17 cellular contexts compared by ENCODE assay signal in the genomic region with DNA sequence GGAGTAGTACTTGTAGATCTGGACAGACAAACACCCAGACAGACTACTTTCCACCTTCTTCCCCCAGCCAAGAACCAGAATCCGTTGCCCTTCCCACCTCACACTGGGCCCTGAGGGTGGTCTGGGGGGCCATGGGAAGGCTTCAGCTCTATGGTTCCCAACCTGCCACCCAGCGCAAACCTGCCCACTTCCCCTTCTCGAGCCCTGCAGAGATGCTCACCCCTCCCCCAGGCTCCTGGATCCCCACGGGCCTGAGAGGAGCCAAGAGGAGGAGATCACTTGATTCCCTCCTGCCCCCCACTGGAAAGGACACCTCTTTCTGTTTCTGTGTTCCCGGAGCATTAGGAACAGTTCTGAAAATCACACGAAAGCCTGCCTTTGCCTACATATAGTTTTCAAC. TPM values are rescaled to one million over a fixed set of nuclear protein-coding genes. Genes with fewer than 3 reads are reported as not detected.
A peak's percentile ranks its signal among the peaks of the same experiment; 100 is the strongest.
DNase-seq lines count a peak whose midpoint lies in the region; ATAC-seq and TF ChIP-seq lines count a peak whose summit lies in the region.
"Had no signal": no experiment of that assay in that cellular context is flagged by ENCODE, and none has a peak within 500 bp of the region (broad histone marks: within the 10 kb centered on the region; RNA-seq: fewer than 3 reads in every experiment).

No MANE protein-coding gene starts in this region.

- H4K20me1 ChIP-seq in OCI-LY7 (ENCODE audit: insufficient read depth, low read length), result no peaks in the 10 kb centered on the region

- no TSS peak for BruUV-seq in OCI-LY7 (replicated peaks; lab: Mats Ljungman, UMichigan)

- H3K36me3 ChIP-seq in H7 (replicated peaks; ENCODE audit: control insufficient read depth, insufficient read depth, low read length) (no peaks in the 10 kb centered on the region), RWPE2 (ENCODE audit: low read depth) (no peaks in the 10 kb centered on the region), brain microvascular endothelial cell (replicated peaks) (no peaks in the 10 kb centered on the region), OCI-LY7 (ENCODE audit: insufficient read depth, low read length) (no peaks in the 10 kb centered on the region)

- no peak overlapping the region for H3K27ac Mint-ChIP-seq in osteocyte (ENCODE audit: unreplicated experiment)
- H3K27ac Mint-ChIP-seq: CD4-positive, alpha-beta memory T cell had no signal

- no peaks in the 10 kb centered on the region for H3K27me3 Mint-ChIP-seq in osteocyte (ENCODE audit: unreplicated experiment)

- H3K4me3 Mint-ChIP-seq in osteocyte (ENCODE audit: unreplicated experiment), result peak overlapping the region; percentile 18
- H3K4me3 Mint-ChIP-seq: CD4-positive, alpha-beta memory T cell had no signal

- H3K36me3 Mint-ChIP-seq in osteocyte (ENCODE audit: unreplicated experiment), result peaks cover 3% of the 10 kb centered on the region
- H3K36me3 Mint-ChIP-seq: CD4-positive, alpha-beta memory T cell had no signal

- peaks cover 18% of the 10 kb centered on the region for H3K4me1 ChIP-seq in RWPE2 (ENCODE audit: insufficient read depth, poor library complexity, severe bottlenecking)
- H3K4me1 ChIP-seq in OCI-LY7 (ENCODE audit: insufficient read depth, low read length, poor library complexity, severe bottlenecking), result no peaks in the 10 kb centered on the region

- peaks cover 43% of the 10 kb centered on the region for H3K4me1 Mint-ChIP-seq in osteocyte (ENCODE audit: unreplicated experiment)
- H3K4me1 Mint-ChIP-seq: CD4-positive, alpha-beta memory T cell had no signal

- no peaks in the 10 kb centered on the region for H3K9me3 Mint-ChIP-seq in osteocyte (ENCODE audit: unreplicated experiment)
- H3K9me3 Mint-ChIP-seq: CD4-positive, alpha-beta memory T cell had no signal

- H3K4me3 ChIP-seq in H7 (ENCODE audit: insufficient read depth, low read depth, low read length), result no peak overlapping the region
- no peak overlapping the region for H3K4me3 ChIP-seq in RWPE2 (ENCODE audit: severe bottlenecking)
- H3K4me3 ChIP-seq in brain microvascular endothelial cell (ENCODE audit: low read depth, low read length), result no peak overlapping the region
- H3K4me3 ChIP-seq in OCI-LY7 (ENCODE audit: low read depth, low read length, poor library complexity, severe bottlenecking), result no peak overlapping the region

- DNase-seq in H7 (peak; percentile 38), RWPE2 (ENCODE audit: low spot score) (no peak), brain microvascular endothelial cell (no peak), osteocyte (ENCODE audit: extremely low spot score, unreplicated experiment) (no peak), Kasumi-1 (lab: John Stamatoyannopoulos, UW) (no peak), OCI-LY7 (ENCODE audit: low spot score) (no peak)
- DNase-seq in effector CD8-positive, alpha-beta T cell (lab: John Stamatoyannopoulos, UW), result no peak
- DNase-seq: CD4-positive, alpha-beta memory T cell; DMS79 treated with DMSO at 0.1 percent for 48 hours; KG1; NCI-H1436; NCI-H2081; NCI-H510A; SIG-M5 had no signal

- H3K27me3 ChIP-seq in H7 (ENCODE audit: control insufficient read depth, insufficient read depth, low read length), result no peaks in the 10 kb centered on the region
- no peaks in the 10 kb centered on the region for H3K27me3 ChIP-seq in RWPE2 (ENCODE audit: insufficient read depth, poor library complexity, severe bottlenecking)
- H3K27me3 ChIP-seq in brain microvascular endothelial cell (replicated peaks), result no peaks in the 10 kb centered on the region
- H3K27me3 ChIP-seq: BE2C had no signal

- intact Hi-C loops in OCI-LY7 (cut with micrococcal nuclease; ENCODE audit: unreplicated experiment), result no loop called here

- ATAC-seq in RWPE2 (ENCODE audit: low read depth) (no peak), HG03097 (IDR thresholded peaks at IDR 0.05; ENCODE audit: low FRiP score, unreplicated experiment) (no peak)

- H3K79me2 ChIP-seq in OCI-LY7 (ENCODE audit: insufficient read depth, low read depth, low read length), result no peaks in the 10 kb centered on the region

- no peak overlapping the region for H2AFZ ChIP-seq in OCI-LY7 (ENCODE audit: low read length)

- H3K9me2 ChIP-seq in OCI-LY7 (ENCODE audit: insufficient read depth, low read length), result no peaks in the 10 kb centered on the region

- no peak overlapping the region for H3K4me2 ChIP-seq in OCI-LY7 (ENCODE audit: low read length)

- H3K9me3 ChIP-seq in RWPE2 (ENCODE audit: severe bottlenecking) (no peaks in the 10 kb centered on the region), OCI-LY7 (ENCODE audit: low read length) (no peaks in the 10 kb centered on the region)
- H3K9me3 ChIP-seq: BE2C had no signal

- in situ Hi-C loops in brain microvascular endothelial cell (cut with HindIII; ENCODE audit: low pct_ligation_motif_present, low sequenced_read_pairs), result no loop called here

- CTCF ChIA-PET in OCI-LY7 (lab: Charles Lee; ENCODE audit: unreplicated experiment), result no interaction called here

- TF ChIP-seq CTCF in RWPE2 (IDR thresholded peaks at IDR 0.05; ENCODE audit: poor library complexity, severe bottlenecking) (no peak), brain microvascular endothelial cell (IDR thresholded peaks at IDR 0.05; ENCODE audit: low read depth, low read length, missing control alignments) (no peak), osteocyte (IDR thresholded peaks at IDR 0.05) (no peak), OCI-LY7 (conservative IDR thresholded peaks at IDR 0.05; ENCODE audit: low read length) (no peak)

- H3K27ac ChIP-seq in RWPE2 (ENCODE audit: poor library complexity, severe bottlenecking) (peak overlapping the region; percentile 49), brain microvascular endothelial cell (peak overlapping the region; percentile 83), OCI-LY7 (ENCODE audit: low read depth, low read length, poor library complexity, severe bottlenecking) (no peak overlapping the region)

- POLR2A ChIA-PET in OCI-LY7 (lab: Charles Lee), result no interaction called here

RNA-seq across cellular contexts. Expression of a gene that starts 8.7 kb away (rescaled TPM):
- 10.3 and 10.8 TPM in 2 replicates for total RNA-seq in H7 (2014; rRNA removed; shearing (Covaris generic))
- 23.2 and 25.8 TPM in 2 replicates for total RNA-seq in osteocyte
- total RNA-seq in OCI-LY7 (2014; rRNA removed; shearing (Covaris generic)), result not detected in 2 replicates
- not detected in 2 replicates for total RNA-seq in OCI-LY7 (2022)
- total RNA-seq: CD4-positive, alpha-beta memory T cell had no signal

RNA-seq across cellular contexts. Expression of a gene that starts 20.4 kb away (rescaled TPM):
- total RNA-seq in H7 (2014; rRNA removed; shearing (Covaris generic)), result 15.1 and 20.5 TPM in 2 replicates
- total RNA-seq in osteocyte, result 108 and 110 TPM in 2 replicates
- not detected in 2 replicates for total RNA-seq in OCI-LY7 (2014; rRNA removed; shearing (Covaris generic))
- not detected in 2 replicates for total RNA-seq in OCI-LY7 (2022)
- total RNA-seq: CD4-positive, alpha-beta memory T cell; M059J had no signal

RNA-seq across cellular contexts. Expression of a gene that starts 42.2 kb away (rescaled TPM):
- total RNA-seq in H7 (2014; rRNA removed; shearing (Covaris generic)), result 4.8 and 5.0 TPM in 2 replicates
- total RNA-seq in osteocyte, result not detected in 2 replicates
- total RNA-seq in OCI-LY7 (2014; rRNA removed; shearing (Covaris generic)), result not detected in 2 replicates
- total RNA-seq in OCI-LY7 (2022), result not detected in 2 replicates
- total RNA-seq: CD4-positive, alpha-beta memory T cell had no signal

Comparison
In these comparisons a context has a peak if more than half of its experiments do, and no peak if none do; other contexts are left out.
1. RNA of a gene that starts 8.7 kb away (total RNA-seq): 23.2 to 25.8 TPM in osteocyte and 10.3 to 10.8 TPM in H7; not detected in OCI-LY7; every median in the first group is over 10 times any median in the second.
2. RNA of a gene that starts 20.4 kb away (total RNA-seq): 108 to 110 TPM in osteocyte and 15.1 to 20.5 TPM in H7; not detected in OCI-LY7; every median in the first group is over 10 times any median in the second.